8 cellular contexts compared by ENCODE assay signal in the genomic region with DNA sequence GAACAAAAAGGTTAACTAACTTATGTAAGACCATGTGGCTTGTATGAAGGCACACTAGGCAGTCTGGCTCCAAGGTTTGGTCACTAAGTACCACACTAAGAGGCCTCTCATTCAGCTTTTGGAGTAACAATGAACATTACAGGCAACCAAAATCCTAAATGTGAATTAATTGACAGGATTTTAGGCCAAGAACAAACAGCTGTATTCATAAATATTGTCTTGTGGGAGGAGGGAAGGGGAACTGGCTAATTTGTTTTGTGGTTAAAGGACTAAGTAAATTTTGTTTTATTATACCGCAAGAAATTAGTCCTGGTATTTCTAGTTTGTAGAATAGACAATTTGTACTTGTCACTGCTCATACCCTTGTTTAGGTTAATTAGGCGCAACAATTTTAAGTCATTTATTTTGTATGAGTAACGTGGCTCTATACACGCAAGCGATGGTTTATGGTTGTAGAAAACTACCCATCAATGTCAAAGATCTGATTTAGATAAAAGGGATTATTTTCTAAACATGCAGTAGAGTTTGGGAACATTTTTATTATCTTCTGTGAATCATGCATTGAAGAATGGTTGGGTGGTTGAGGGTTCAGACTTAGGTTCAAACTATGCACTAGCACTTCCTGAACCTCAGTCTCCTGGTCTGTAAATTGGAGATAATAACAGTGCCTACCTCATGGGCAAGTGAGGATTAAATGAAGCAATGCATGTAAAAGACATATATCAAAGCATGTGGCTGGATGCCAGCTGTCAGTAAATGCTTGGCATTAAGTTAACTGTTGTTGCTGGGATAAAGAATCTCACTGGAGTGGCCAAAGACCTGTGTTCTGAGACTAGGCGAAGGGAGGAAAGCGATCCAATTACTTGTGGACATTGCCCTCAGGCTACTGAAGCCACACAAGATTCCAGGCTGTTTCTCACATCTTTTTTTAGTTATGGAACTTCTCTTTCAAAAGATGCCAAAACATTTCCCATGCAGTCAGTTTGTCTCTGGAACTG. TPM values are rescaled to one million over a fixed set of nuclear protein-coding genes. Genes with fewer than 3 reads are reported as not detected.
DNase-seq lines count a peak whose midpoint lies in the region; ATAC-seq, FAIRE-seq and TF ChIP-seq lines count a peak whose summit lies in the region.

No MANE protein-coding gene starts in this region.

- no peaks in the 10 kb centered on the region for H3K9me3 Mint-ChIP-seq in type B pancreatic cell

- peaks cover 4% of the 10 kb centered on the region for H3K36me3 Mint-ChIP-seq in type B pancreatic cell

- H4K20me1 ChIP-seq in HepG2 (ENCODE audit: insufficient read depth, low read length) = no peaks in the 10 kb centered on the region

- H3K9me3 ChIP-seq in HepG2 (ENCODE audit: low read length) (no peaks in the 10 kb centered on the region), right lobe of liver (no peaks in the 10 kb centered on the region)

- H3K9ac ChIP-seq in HepG2 (ENCODE audit: insufficient read depth, low read depth, low read length) = no peak overlapping the region

- H3K36me3 ChIP-seq in HepG2 (replicated peaks in 1 of 2; ENCODE audit: control insufficient read depth in 1 of 2, insufficient read depth in 2 of 2, low read length in 2 of 2) = no peaks in the 10 kb centered on the region
- no peaks in the 10 kb centered on the region for H3K36me3 ChIP-seq in right lobe of liver

- intact Hi-C loops in HepG2 (cut with micrococcal nuclease; ENCODE audit: unreplicated experiment) = loop anchor here (1.0 kb wide), 1 partner anchor 35 kb away; no protein-coding TSS in a partner anchor
- intact Hi-C loops in right lobe of liver (cut with DNase I) = no loop called here

- no peak for TF ChIP-seq POLR2A in HepG2 (IDR thresholded peaks at IDR 0.05; ENCODE audit: insufficient read depth in 1 of 2, low read depth in 2 of 2, low read length in 2 of 2)
- TF ChIP-seq POLR2A in right lobe of liver (IDR thresholded peaks at IDR 0.05) = no peak

- POLR2A ChIA-PET in HepG2 (lab: Yijun Ruan, JAX) = no interaction called here

- H3K27ac ChIP-seq in HepG2 (ENCODE audit: extremely low read length, insufficient read depth, low read length) (no peak overlapping the region), right lobe of liver (no peak overlapping the region)

- H3K4me2 ChIP-seq in HepG2 (ENCODE audit: low read depth, low read length) = no peak overlapping the region

- peaks cover 21% of the 10 kb centered on the region for H3K4me1 ChIP-seq in HepG2 (ENCODE audit: insufficient read depth, low read length)
- H3K4me1 ChIP-seq in right lobe of liver = peaks cover 0 to 19% (median 0%) of the 10 kb centered on the region in 4 donors

- H3K79me2 ChIP-seq in HepG2 (ENCODE audit: insufficient read depth, low read length) = no peaks in the 10 kb centered on the region

- WGBS in HepG2 (ENCODE audit: low lambda C conversion rate) = 63% methylated on average over 7 of the region's 7 CpGs
- 85% methylated on average over 5 of the region's 7 CpGs for WGBS in right lobe of liver (ENCODE audit: insufficient coverage, low coverage, low lambda C conversion rate, missing lambda C conversion rate)

- TF ChIP-seq EP300 in HepG2 (IDR thresholded peaks at IDR 0.05; ENCODE audit: low read depth in 2 of 2, low read length in 2 of 2) (no peak), HepG2 (CRISPR knock-in tag; IDR thresholded peaks at IDR 0.05; ENCODE audit: borderline replicate concordance) (no peak)

- peaks cover 59% of the 10 kb centered on the region for H3K27me3 Mint-ChIP-seq in type B pancreatic cell

- H3K4me1 Mint-ChIP-seq in type B pancreatic cell (ENCODE audit: unreplicated experiment) = peaks cover 10% of the 10 kb centered on the region

- in situ Hi-C loops in HepG2 (cut with HindIII; ENCODE audit: extremely low pct_ligation_motif_present, low pct_unique_long_range_greater_than_20kb) = no loop called here

- H3K4me3 Mint-ChIP-seq in type B pancreatic cell = peak overlapping the region; percentile 76

- no TSS peak for BruUV-seq in HepG2 (replicated peaks; lab: Mats Ljungman, UMichigan)

- no peak for DNase-seq in HepG2 (ENCODE audit: low spot score)
- DNase-seq in right lobe of liver = no peak
- peak; percentile 74 to 78 for DNase-seq in NOMO-1 (lab: John Stamatoyannopoulos, UW; ENCODE audit: unreplicated experiment in 2 of 2)
- no peak for DNase-seq in type B pancreatic cell (ENCODE audit: extremely low spot score, unreplicated experiment)
- no peak for DNase-seq in hippocampal formation (lab: John Stamatoyannopoulos, UW)

- no peak for TF ChIP-seq RAD21 in HepG2 (CRISPR knock-in tag; IDR thresholded peaks at IDR 0.05)

- H2AFZ ChIP-seq in HepG2 (ENCODE audit: low read length) = no peak overlapping the region

- no peak for ATAC-seq in HepG2
- no peak for ATAC-seq in right lobe of liver
- no peak for ATAC-seq in HG03571 (IDR thresholded peaks at IDR 0.05; ENCODE audit: unreplicated experiment)
- no peak for ATAC-seq in HG02571 (IDR thresholded peaks at IDR 0.05; ENCODE audit: unreplicated experiment)

- peaks cover 7 to 60% of the 10 kb centered on the region in 2 experiments for H3K27me3 ChIP-seq in HepG2 (ENCODE audit: control insufficient read depth in 1 of 2, insufficient read depth in 2 of 2, low read length in 2 of 2)
- no peaks in the 10 kb centered on the region for H3K27me3 ChIP-seq in right lobe of liver

- CTCF ChIA-PET in HepG2 (lab: Yijun Ruan, JAX; ENCODE audit: low intra/inter-chr PET ratio, low total read pairs) = no interaction called here

- FAIRE-seq in HepG2 (lab: Jason Lieb, UNC) (no peak), endometrium (lab: Jason Lieb, UNC) (peak; percentile 98)

- H3K4me3 ChIP-seq in HepG2 (replicated peaks in 1 of 3; ENCODE audit: insufficient read depth in 1 of 3, low read depth in 2 of 3, low read length in 3 of 3) (no peak overlapping the region), right lobe of liver (no peak overlapping the region)

- no peak overlapping the region for H3K27ac Mint-ChIP-seq in type B pancreatic cell

- TF ChIP-seq CTCF in HepG2 (CRISPR knock-in tag; IDR thresholded peaks at IDR 0.05) = no peak
- no peak for TF ChIP-seq CTCF in right lobe of liver (IDR thresholded peaks at IDR 0.05)
- TF ChIP-seq CTCF in type B pancreatic cell (conservative IDR thresholded peaks at IDR 0.05) = no peak

TF ChIP-seq in HepG2, 621 proteins besides CTCF, POLR2A, EP300 and RAD21 (continues in another document):
- TF ChIP-seq ZNF451 (CRISPR knock-in tag; IDR thresholded peaks at IDR 0.05) (no peak), ZNF354B (CRISPR knock-in tag; IDR thresholded peaks at IDR 0.05) (no peak), CBX2 (IDR thresholded peaks at IDR 0.05; ENCODE audit: low read depth, low read length) (peak; percentile 63; the same call in 1 of the 2 replicates), CBX2 (CRISPR knock-in tag; IDR thresholded peaks at IDR 0.05; ENCODE audit: low read depth) (no peak)
- TF ChIP-seq, protein P1, sequence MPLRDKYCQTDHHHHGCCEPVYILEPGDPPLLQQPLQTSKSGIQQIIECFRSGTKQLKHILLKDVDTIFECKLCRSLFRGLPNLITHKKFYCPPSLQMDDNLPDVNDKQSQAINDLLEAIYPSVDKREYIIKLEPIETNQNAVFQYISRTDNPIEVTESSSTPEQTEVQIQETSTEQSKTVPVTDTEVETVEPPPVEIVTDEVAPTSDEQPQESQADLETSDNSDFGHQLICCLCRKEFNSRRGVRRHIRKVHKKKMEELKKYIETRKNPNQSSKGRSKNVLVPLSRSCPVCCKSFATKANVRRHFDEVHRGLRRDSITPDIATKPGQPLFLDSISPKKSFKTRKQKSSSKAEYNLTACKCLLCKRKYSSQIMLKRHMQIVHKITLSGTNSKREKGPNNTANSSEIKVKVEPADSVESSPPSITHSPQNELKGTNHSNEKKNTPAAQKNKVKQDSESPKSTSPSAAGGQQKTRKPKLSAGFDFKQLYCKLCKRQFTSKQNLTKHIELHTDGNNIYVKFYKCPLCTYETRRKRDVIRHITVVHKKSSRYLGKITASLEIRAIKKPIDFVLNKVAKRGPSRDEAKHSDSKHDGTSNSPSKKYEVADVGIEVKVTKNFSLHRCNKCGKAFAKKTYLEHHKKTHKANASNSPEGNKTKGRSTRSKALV (CRISPR knock-in tag; IDR thresholded peaks at IDR 0.05) = no peak

RNA-seq across cellular contexts. Expression of a gene that starts 1.3 kb away (rescaled TPM):
- total RNA-seq in HepG2 (2016; rRNA removed; fragmentation: Illumina TruSeq; extraction: Trizol) (0.36 and 0.40 TPM in 2 replicates), right lobe of liver (1 to 10 TPM in 3 of 6 experiments, under 1 TPM in 3; 0.66 to 1.7 (median 1.2) TPM), type B pancreatic cell (ENCODE audit: low replicate concordance) (7.1 and 11.4 TPM in 2 replicates)
- 0.35 TPM in 1 of 2 replicates, not detected in the other for total RNA-seq in HepG2 (2016; cell fraction: cytosol; rRNA removed; fragmentation: Illumina TruSeq; extraction: Trizol; ENCODE audit: low read depth)
- total RNA-seq in HepG2 (2016; cell fraction: insoluble cytoplasmic fraction; rRNA removed; fragmentation: Illumina TruSeq; extraction: Trizol) = 0.22 and 0.49 TPM in 2 replicates
- total RNA-seq in HepG2 (2016; cell fraction: membrane; rRNA removed; fragmentation: Illumina TruSeq; extraction: Trizol) = 0.24 and 0.34 TPM in 2 replicates
- total RNA-seq in HepG2 (2016; cell fraction: nucleus; rRNA removed; fragmentation: Illumina TruSeq; extraction: Trizol) = 0.34 and 0.66 TPM in 2 replicates
- polyA plus RNA-seq in HepG2 (2011; rRNA removed) = 0.04 and 0.08 TPM in 2 replicates
- polyA plus RNA-seq in HepG2 (2011; cell fraction: cytosol; rRNA removed) = 0.07 and 0.15 TPM in 2 replicates
- polyA plus RNA-seq in HepG2 (2011; cell fraction: nucleus; rRNA removed) = 0.03 TPM in 1 of 2 replicates, not detected in the other
- polyA plus RNA-seq in HepG2 (2012) = 0.05 and 0.07 TPM in 2 replicates
- 0.03 and 0.05 TPM in 2 replicates for polyA plus RNA-seq in HepG2 (2016; cell fraction: cytosol; fragmentation: Illumina TruSeq; extraction: Trizol; ENCODE audit: low read depth)
- polyA plus RNA-seq in HepG2 (2016; cell fraction: insoluble cytoplasmic fraction; fragmentation: Illumina TruSeq; extraction: Trizol; ENCODE audit: low read depth) = 0.14 and 0.72 TPM in 2 replicates
- 0.08 and 0.09 TPM in 2 replicates for polyA plus RNA-seq in HepG2 (2016; cell fraction: membrane; fragmentation: Illumina TruSeq; extraction: Trizol; ENCODE audit: low read depth)
- 0.21 and 0.40 TPM in 2 replicates for polyA plus RNA-seq in HepG2 (2016; cell fraction: nucleus; fragmentation: Illumina TruSeq; extraction: Trizol; ENCODE audit: insufficient read depth, low read depth)
- 12.8 TPM in 1 of 2 replicates, not detected in the other for polyA minus RNA-seq in HepG2 (2011; rRNA and poly(A)+ RNA removed; ENCODE audit: low replicate concordance)
- not detected in 2 replicates for polyA minus RNA-seq in HepG2 (2011; cell fraction: cytosol; rRNA and poly(A)+ RNA removed)
- polyA minus RNA-seq in HepG2 (2011; cell fraction: nucleus; rRNA and poly(A)+ RNA removed) = 0.13 TPM in 1 of 2 replicates, not detected in the other

Comparison
In these comparisons a context has a peak if more than half of its experiments do, and no peak if none do; other contexts are left out.
1. DNase-seq: peak in NOMO-1 (2 of 2); none in HepG2 (single experiment), right lobe of liver (0 of 3), type B pancreatic cell (single experiment) and hippocampal formation (0 of 2).